Comparison of ENCODE assay signal across 8 cellular contexts in the genomic region with DNA sequence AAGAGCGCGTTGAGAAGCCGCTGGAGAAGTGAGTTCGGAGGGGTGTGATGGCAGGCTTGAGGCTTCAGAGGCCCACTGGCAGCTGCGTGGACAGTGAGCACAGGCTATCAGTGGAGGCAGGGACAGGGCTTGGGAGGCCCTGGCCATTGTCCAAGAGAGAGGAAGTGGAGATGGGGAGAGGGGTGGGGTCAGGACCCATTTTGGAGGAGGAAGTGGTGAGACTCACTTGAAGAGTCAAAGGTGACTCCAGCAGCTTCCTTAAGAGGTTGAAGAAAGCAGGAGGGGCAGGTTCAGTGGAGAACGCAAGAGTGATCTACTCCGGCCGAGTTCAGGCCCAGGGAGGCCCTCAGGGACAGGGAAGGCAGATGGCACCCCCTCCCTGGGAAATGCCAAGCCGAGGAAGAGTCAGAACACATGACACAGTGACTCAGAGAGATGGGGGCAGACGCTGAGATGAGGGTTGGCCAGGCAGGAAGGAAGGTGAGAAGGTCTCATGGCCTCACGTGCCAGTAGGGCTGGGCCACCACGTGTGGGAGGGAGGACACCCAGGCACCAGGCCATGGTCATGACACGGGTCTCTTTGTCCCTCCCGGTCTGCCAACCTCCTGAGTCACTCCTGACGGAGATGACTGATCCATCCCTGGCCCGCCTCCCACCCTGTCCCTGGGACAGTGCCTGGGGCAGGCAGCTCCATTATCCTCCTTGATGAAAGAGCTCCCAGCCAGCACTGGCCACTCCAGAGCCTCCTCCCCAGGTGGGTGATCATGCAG. TPM values are rescaled to one million over a fixed set of nuclear protein-coding genes. Genes with fewer than 3 reads are reported as not detected.
DNase-seq lines count a peak whose midpoint lies in the region; ATAC-seq and TF ChIP-seq lines count a peak whose summit lies in the region.

No MANE protein-coding gene starts in this region.

- H3K36me3 ChIP-seq in lower lobe of right lung = no peaks in the 10 kb centered on the region
- H3K36me3 ChIP-seq in upper lobe of left lung = no peaks in the 10 kb centered on the region
- H3K36me3 ChIP-seq in effector memory CD4-positive, alpha-beta T cell (ENCODE audit: control insufficient read depth, insufficient read depth, low read length) = no peaks in the 10 kb centered on the region

- H3K27me3 ChIP-seq in lower lobe of right lung (ENCODE audit: low read depth) (no peaks in the 10 kb centered on the region), upper lobe of left lung (no peaks in the 10 kb centered on the region)
- no peaks in the 10 kb centered on the region for H3K27me3 ChIP-seq in effector memory CD4-positive, alpha-beta T cell (replicated peaks; ENCODE audit: control insufficient read depth, insufficient read depth, low read length, poor library complexity, severe bottlenecking)

- H3K4me3 Mint-ChIP-seq in MCF 10A (ENCODE audit: unreplicated experiment) = no peak overlapping the region

- TF ChIP-seq CTCF in MCF 10A (IDR thresholded peaks at IDR 0.05; ENCODE audit: unreplicated experiment) (no peak), lower lobe of right lung (IDR thresholded peaks at IDR 0.05) (no peak), upper lobe of left lung (IDR thresholded peaks at IDR 0.05) (no peak)

- TF ChIP-seq EP300 in upper lobe of left lung (IDR thresholded peaks at IDR 0.05) = peak in 2 of 4 donors; percentile 64 to 88

- TF ChIP-seq POLR2A in upper lobe of left lung (IDR thresholded peaks at IDR 0.05) = peak in 1 of 4 donors; percentile 64

- TSS peak; percentile 81 for BruUV-seq in MCF 10A (replicated peaks; lab: Mats Ljungman, UMichigan)

- H3K27ac Mint-ChIP-seq in MCF 10A (ENCODE audit: low read depth, unreplicated experiment) = peak overlapping the region; percentile 59

- DNase-seq in AG08396 (ENCODE audit: low spot score) (peak; percentile 72), HT1080 (ENCODE audit: low read depth) (peak; percentile 100), MCF 10A (ENCODE audit: unreplicated experiment) (peak; percentile 96), lower lobe of right lung (peak; percentile 83), upper lobe of left lung (peak; percentile 62 to 85), GM19240 (ENCODE audit: insufficient read length, low spot score) (no peak), cortex of kidney (lab: John Stamatoyannopoulos, UW) (no peak)
- no peak for DNase-seq in effector memory CD4-positive, alpha-beta T cell

- CTCF ChIA-PET in MCF 10A (lab: Yijun Ruan, JAX) = interaction anchor here (0.6 to 1.8 kb wide), 3 partner anchors 46 to 325 kb away, joined by 3 to 6 read pairs (median 4); no protein-coding TSS in a partner anchor

- POLR2A ChIA-PET in MCF 10A (lab: Yijun Ruan, JAX) = interaction anchor here (0.6 to 1.0 kb wide), 2 partner anchors 202 to 373 kb away, joined by 3 to 4 read pairs; no protein-coding TSS in a partner anchor

- peak; percentile 79 to 82 for ATAC-seq in lower lobe of right lung
- ATAC-seq in upper lobe of left lung (ENCODE audit: low FRiP score in 2 of 2) = peak; percentile 67 to 89

- H3K36me3 Mint-ChIP-seq in MCF 10A (ENCODE audit: insufficient read depth, unreplicated experiment) = no peaks in the 10 kb centered on the region

- H3K4me3 ChIP-seq in lower lobe of right lung (no peak overlapping the region), upper lobe of left lung (no peak overlapping the region)
- H3K4me3 ChIP-seq in effector memory CD4-positive, alpha-beta T cell (ENCODE audit: insufficient read depth, low read depth, low read length, poor library complexity, severe bottlenecking) = no peak overlapping the region

- H3K9me3 ChIP-seq in lower lobe of right lung = no peaks in the 10 kb centered on the region
- peaks cover 0 to 5% (median 0%) of the 10 kb centered on the region in 4 donors for H3K9me3 ChIP-seq in upper lobe of left lung
- H3K9me3 ChIP-seq in effector memory CD4-positive, alpha-beta T cell (ENCODE audit: control insufficient read depth, low read length) = no peaks in the 10 kb centered on the region

- 36 to 64% methylated on average over 10 to 16 of the region's 16 CpGs for whole genome bisulfite sequencing in upper lobe of left lung, 2 donors

- H3K4me1 ChIP-seq in lower lobe of right lung (peaks cover 25% of the 10 kb centered on the region), upper lobe of left lung (peaks cover 6 to 29% (median 16%) of the 10 kb centered on the region in 4 donors)
- peaks cover 5% of the 10 kb centered on the region for H3K4me1 ChIP-seq in effector memory CD4-positive, alpha-beta T cell (ENCODE audit: control insufficient read depth, insufficient read depth, low read length, poor library complexity, severe bottlenecking)

- H3K27ac ChIP-seq in lower lobe of right lung = peak overlapping the region; percentile 67
- peak overlapping the region in 3 of 4 donors; percentile 61 to 70 (median 62) for H3K27ac ChIP-seq in upper lobe of left lung
- no peak overlapping the region for H3K27ac ChIP-seq in effector memory CD4-positive, alpha-beta T cell (ENCODE audit: insufficient read depth, low read length, poor library complexity, severe bottlenecking)

- peaks cover 12% of the 10 kb centered on the region for H3K4me1 Mint-ChIP-seq in MCF 10A (ENCODE audit: insufficient read depth, unreplicated experiment)

- H3K9me3 Mint-ChIP-seq in MCF 10A (ENCODE audit: unreplicated experiment) = no peaks in the 10 kb centered on the region

- intact Hi-C loops in MCF 10A (cut with micrococcal nuclease) (no loop called here), lower lobe of right lung (cut with DNase I) (no loop called here)

- H3K27me3 Mint-ChIP-seq in MCF 10A (ENCODE audit: insufficient read depth, unreplicated experiment) = no peaks in the 10 kb centered on the region

RNA-seq across cellular contexts. Expression of a gene that starts 10.1 kb away (rescaled TPM):
- 23.2 and 27.6 TPM in 2 replicates for total RNA-seq in HT1080 (2014; rRNA removed; shearing (Covaris generic))
- 23.2 and 24.9 TPM in 2 replicates for polyA plus RNA-seq in HT1080 (2015; cell fraction: cytosol; rRNA removed)
- polyA plus RNA-seq in HT1080 (2015; cell fraction: nucleus; rRNA removed) = 60.0 and 64.7 TPM in 2 replicates
- 0.56 and 1.7 TPM in 2 replicates for total RNA-seq in MCF 10A (2022)
- total RNA-seq in lower lobe of right lung = 19.1 TPM
- total RNA-seq in upper lobe of left lung = 10 to 100 TPM in 5 of 6 donors, 1 to 10 TPM in 1; 8.8 to 36.7 (median 24.7) TPM

RNA-seq across cellular contexts. Expression of a gene that starts 26.9 kb away (rescaled TPM):
- not detected in 2 replicates for total RNA-seq in HT1080 (2014; rRNA removed; shearing (Covaris generic))
- not detected in 2 replicates for polyA plus RNA-seq in HT1080 (2015; cell fraction: cytosol; rRNA removed)
- not detected in 2 replicates for polyA plus RNA-seq in HT1080 (2015; cell fraction: nucleus; rRNA removed)
- total RNA-seq in MCF 10A (2022) (not detected in 2 replicates), lower lobe of right lung (not detected), upper lobe of left lung (1 to 10 TPM in 2 of 6 donors, under 1 TPM in 2, not detected in 2; 0.51 to 6.2 (median 2.2) TPM)

RNA-seq across cellular contexts. Expression of a gene that starts 28.8 kb away (rescaled TPM):
- 0.06 TPM in 1 of 2 replicates, not detected in the other for total RNA-seq in HT1080 (2014; rRNA removed; shearing (Covaris generic))
- polyA plus RNA-seq in HT1080 (2015; cell fraction: cytosol; rRNA removed) = 0.05 TPM in 1 of 2 replicates, not detected in the other
- polyA plus RNA-seq in HT1080 (2015; cell fraction: nucleus; rRNA removed) = 0.11 TPM in 1 of 2 replicates, not detected in the other
- total RNA-seq in MCF 10A (2022) = not detected in 2 replicates
- not detected for total RNA-seq in lower lobe of right lung
- under 1 TPM in 1 of 6 donors, not detected in 5; 0.17 TPM for total RNA-seq in upper lobe of left lung

RNA-seq across cellular contexts. Expression of a gene that starts 36.5 kb away (rescaled TPM):
- not detected in 2 replicates for total RNA-seq in HT1080 (2014; rRNA removed; shearing (Covaris generic))
- polyA plus RNA-seq in HT1080 (2015; cell fraction: cytosol; rRNA removed) = not detected in 2 replicates
- polyA plus RNA-seq in HT1080 (2015; cell fraction: nucleus; rRNA removed) = not detected in 2 replicates
- total RNA-seq in MCF 10A (2022) (not detected in 2 replicates), lower lobe of right lung (not detected), upper lobe of left lung (1 to 10 TPM in 1 of 6 donors, under 1 TPM in 3, not detected in 2; 0.46 to 8.4 (median 0.76) TPM)

RNA-seq across cellular contexts. Expression of a gene that starts 39.4 kb away (rescaled TPM):
- 0.11 TPM in 1 of 2 replicates, not detected in the other for total RNA-seq in HT1080 (2014; rRNA removed; shearing (Covaris generic))
- polyA plus RNA-seq in HT1080 (2015; cell fraction: cytosol; rRNA removed) = 0.72 TPM in 1 of 2 replicates, not detected in the other
- not detected in 2 replicates for polyA plus RNA-seq in HT1080 (2015; cell fraction: nucleus; rRNA removed)
- total RNA-seq in MCF 10A (2022) (not detected in 2 replicates), lower lobe of right lung (not detected), upper lobe of left lung (under 1 TPM in 1 of 6 donors, not detected in 5; 0.24 TPM)

Comparison
In these comparisons a context has a peak if more than half of its experiments do, and no peak if none do; other contexts are left out.
1. DNase-seq: peak in AG08396 (single experiment), HT1080 (single experiment), MCF 10A (single experiment), lower lobe of right lung (single experiment) and upper lobe of left lung (2 of 2); none in GM19240 (single experiment), cortex of kidney (single experiment) and effector memory CD4-positive, alpha-beta T cell (0 of 3).